8 cellular contexts compared by ENCODE assay signal in the genomic region with DNA sequence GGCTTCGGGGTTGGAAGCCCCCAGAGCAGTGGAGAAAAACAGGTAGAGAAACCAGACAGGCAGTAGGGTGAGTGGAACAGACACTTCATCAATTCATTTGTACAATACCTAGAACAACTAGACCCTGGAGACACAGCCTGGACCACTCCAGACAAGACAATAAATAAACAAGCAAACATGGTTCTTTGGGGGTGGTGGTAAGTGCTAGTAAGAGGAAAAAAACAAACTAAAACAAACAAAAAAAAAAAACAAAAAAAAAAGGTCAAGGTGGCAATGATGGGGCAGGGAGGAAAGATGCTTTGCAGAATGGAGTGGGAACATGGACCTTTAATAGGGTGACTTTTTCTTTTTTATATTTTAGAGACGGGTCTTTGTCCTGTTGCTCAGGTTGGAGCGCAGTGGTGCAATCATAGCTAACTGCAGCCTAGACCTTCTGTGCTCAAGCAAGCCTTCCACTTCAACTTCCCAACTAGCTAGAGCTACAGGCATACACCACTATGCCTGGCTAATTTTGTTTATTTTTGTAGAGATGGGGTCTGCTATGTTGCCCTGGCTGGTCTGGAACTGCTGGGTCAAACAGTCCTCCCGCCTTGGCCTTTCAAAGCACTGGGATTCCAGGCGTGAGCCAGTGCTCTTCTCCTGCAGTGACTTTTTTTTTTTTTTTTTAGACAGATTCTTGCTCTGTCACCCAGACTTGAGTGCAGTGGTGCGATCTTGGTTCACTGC.
A peak's percentile ranks its signal among the peaks of the same experiment; 100 is the strongest.
DNase-seq lines count a peak whose midpoint lies in the region; TF ChIP-seq lines count a peak whose summit lies in the region.

No MANE protein-coding gene starts in this region.

- no peaks in the 10 kb centered on the region for H3K27me3 Mint-ChIP-seq in nephron (ENCODE audit: low read depth)

- H3K27ac ChIP-seq in BLaER1 = peak overlapping the region; percentile 95
- peak overlapping the region; percentile 97 to 99 for H3K27ac ChIP-seq in coronary artery

- no peaks in the 10 kb centered on the region for H3K9me3 ChIP-seq in BLaER1
- no peaks in the 10 kb centered on the region for H3K9me3 ChIP-seq in Loucy (ENCODE audit: insufficient read depth, low read depth, low read length)

- H3K9me2 ChIP-seq in Loucy (replicated peaks; ENCODE audit: low read depth, low read length) = no peaks in the 10 kb centered on the region

- peaks cover 25% of the 10 kb centered on the region for H4K20me1 ChIP-seq in BLaER1
- H4K20me1 ChIP-seq in Loucy (ENCODE audit: insufficient read depth, low read length, poor library complexity, severe bottlenecking) = no peaks in the 10 kb centered on the region

- peak overlapping the region; percentile 49 to 68 (median 60) for H3K27ac Mint-ChIP-seq in nephron

- in situ Hi-C loops in GM13977 (cut with MboI; ENCODE audit: low pct_unique_long_range_greater_than_20kb, low sequenced_read_pairs, unreplicated experiment) = no loop called here

- no peak for TF ChIP-seq CTCF in Loucy (conservative IDR thresholded peaks at IDR 0.05; ENCODE audit: low read length)
- no peak for TF ChIP-seq CTCF in coronary artery (IDR thresholded peaks at IDR 0.05)
- TF ChIP-seq CTCF in nephron (IDR thresholded peaks at IDR 0.05; ENCODE audit: unreplicated experiment in 3 of 3) = no peak
- no peak for TF ChIP-seq CTCF in GM13977 (IDR thresholded peaks at IDR 0.05; ENCODE audit: extremely low read depth, insufficient read depth, missing control alignments)

- DNase-seq in coronary artery (ENCODE audit: low spot score) (peak; percentile 76), D341Med (ENCODE audit: low spot score) (no peak), glomerular visceral epithelial cell (ENCODE audit: extremely low spot score) (no peak), GM13977 (ENCODE audit: low spot score) (no peak), C1 segment of cervical spinal cord (lab: John Stamatoyannopoulos, UW) (no peak)

- peaks cover 39% of the 10 kb centered on the region for H3K4me1 ChIP-seq in BLaER1
- H3K4me1 ChIP-seq in Loucy (ENCODE audit: insufficient read depth, low read length, poor library complexity, severe bottlenecking) = peaks cover 35% of the 10 kb centered on the region

- H3F3A ChIP-seq in Loucy (ENCODE audit: low read depth) = no peaks in the 10 kb centered on the region; the same call in 1 of the 2 replicates

- peaks cover 27% of the 10 kb centered on the region for H3K36me3 ChIP-seq in BLaER1
- peaks cover under 1% of the 10 kb centered on the region; the same call in 1 of the 2 replicates for H3K36me3 ChIP-seq in Loucy (ENCODE audit: insufficient read depth, low read length)

- H3K79me2 ChIP-seq in Loucy (ENCODE audit: insufficient read depth, low read length) = peaks cover 23% of the 10 kb centered on the region

- H3K4me2 ChIP-seq in BLaER1 = peak overlapping the region; percentile 98
- peak overlapping the region; percentile 96 for H3K4me2 ChIP-seq in Loucy (ENCODE audit: low read depth, low read length, poor library complexity, severe bottlenecking)

- peak overlapping the region; percentile 91 for H3K9ac ChIP-seq in BLaER1
- H3K9ac ChIP-seq in Loucy (ENCODE audit: low read depth, low read length, poor library complexity, severe bottlenecking) = peak overlapping the region; percentile 94

- peak overlapping the region; percentile 78; the same call in 1 of the 2 replicates for H2AFZ ChIP-seq in Loucy (ENCODE audit: low read length)

- H3K4me1 Mint-ChIP-seq in nephron = peaks cover 25% of the 10 kb centered on the region

- H3K4me3 Mint-ChIP-seq in nephron = peak overlapping the region; percentile 72 to 85 (median 84)

- H3K27me3 ChIP-seq in BLaER1 = no peaks in the 10 kb centered on the region
- no peaks in the 10 kb centered on the region for H3K27me3 ChIP-seq in Loucy (ENCODE audit: insufficient read depth, low read length, poor library complexity, severe bottlenecking)

- peak overlapping the region; percentile 95 for H3K4me3 ChIP-seq in BLaER1
- peak overlapping the region; percentile 96 for H3K4me3 ChIP-seq in Loucy (ENCODE audit: low read length, poor library complexity, severe bottlenecking)
- peak overlapping the region; percentile 97 for H3K4me3 ChIP-seq in coronary artery

- H3K9me3 Mint-ChIP-seq in nephron = no peaks in the 10 kb centered on the region

- peaks cover 9% of the 10 kb centered on the region for H3K36me3 Mint-ChIP-seq in nephron (ENCODE audit: low read depth)
